ENCODE assay signal across 33 cellular contexts in the genomic region with DNA sequence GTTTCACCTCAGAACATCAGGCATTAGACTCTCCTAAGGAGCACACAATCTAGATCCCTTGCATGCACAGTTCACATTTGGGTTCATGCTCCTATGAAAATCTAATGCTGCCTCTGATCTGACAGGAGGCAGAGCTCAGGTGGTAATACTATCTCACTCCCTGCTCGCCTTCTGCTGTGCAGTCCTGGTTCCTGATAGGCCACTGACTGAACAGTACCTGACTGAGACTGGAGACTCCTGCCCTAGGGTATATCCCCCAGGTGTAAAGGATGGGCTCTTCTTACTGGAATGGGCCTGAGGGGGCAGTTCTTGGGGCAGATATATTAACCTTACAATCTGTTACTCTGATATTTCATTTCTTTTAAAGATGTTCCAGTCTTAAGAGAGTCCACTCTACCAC. TPM values are rescaled to one million over a fixed set of nuclear protein-coding genes. Genes with fewer than 3 reads are reported as not detected.
"Had no signal": no experiment of that assay in that cellular context is flagged by ENCODE, and none has a peak within 500 bp of the region (broad histone marks: within the 10 kb centered on the region; RNA-seq: fewer than 3 reads in every experiment).

No MANE protein-coding gene starts in this region.

- H3K9me3 Mint-ChIP-seq: natural killer cell treated with Interleukin-12 subunit alpha and Interleukin-12 subunit beta and Interleukin-15 and Interleukin-18, amount 100 ng/mL, for 72 hours; nephron progenitor cell; neural crest cell; stimulated activated effector memory CD8-positive, alpha-beta T cell treated with anti-CD3 and anti-CD28 coated beads, Interleukin-12 subunit alpha, Interleukin-12 subunit beta, amount 100 ng/mL, for 72 hours; stimulated activated naive B cell treated with anti-CD40 and anti-IgM and Interleukin-4, amounts not matched to agents 10 μg/mL and 1 μg/mL and 100 μg/mL, for 72 hours; stimulated activated naive CD8-positive, alpha-beta T cell treated with anti-CD3 and anti-CD28 coated beads, Interleukin-15, Interleukin-2, amounts not matched to agents 100 ng/mL and 50 ng/mL, for 24 hours had no signal

- H3K4me3 Mint-ChIP-seq: natural killer cell treated with Interleukin-12 subunit alpha and Interleukin-12 subunit beta and Interleukin-15 and Interleukin-18, amount 100 ng/mL, for 72 hours; nephron progenitor cell; neural crest cell; stimulated activated effector memory CD8-positive, alpha-beta T cell treated with anti-CD3 and anti-CD28 coated beads, Interleukin-12 subunit alpha, Interleukin-12 subunit beta, amount 100 ng/mL, for 72 hours; stimulated activated naive B cell treated with anti-CD40 and anti-IgM and Interleukin-4, amounts not matched to agents 10 μg/mL and 1 μg/mL and 100 μg/mL, for 72 hours; stimulated activated naive CD8-positive, alpha-beta T cell treated with anti-CD3 and anti-CD28 coated beads, Interleukin-15, Interleukin-2, amounts not matched to agents 100 ng/mL and 50 ng/mL, for 24 hours had no signal

- FAIRE-seq: pancreas, small intestine, urothelium cell line had no signal

- H3K36me3 ChIP-seq: pancreas, prostate gland, right lobe of liver, sigmoid colon, thoracic aorta, thyroid gland, tibial nerve, upper lobe of left lung, vagina had no signal

- H3K27me3 ChIP-seq: neutrophil, pancreas, right lobe of liver, sigmoid colon, stomach, thyroid gland, tibial nerve, upper lobe of left lung, vagina had no signal

- ATAC-seq: natural killer cell treated with Interleukin-12 subunit alpha and Interleukin-12 subunit beta and Interleukin-15 and Interleukin-18, amount 100 ng/mL, for 72 hours; pancreas; right cardiac atrium; right lobe of liver; stimulated activated effector memory CD8-positive, alpha-beta T cell treated with anti-CD3 and anti-CD28 coated beads, Interleukin-12 subunit alpha, Interleukin-12 subunit beta, amount 100 ng/mL, for 72 hours; stimulated activated naive B cell treated with anti-CD40 and anti-IgM and Interleukin-4, amounts not matched to agents 10 μg/mL and 1 μg/mL and 100 μg/mL, for 72 hours had no signal

- H3K27ac Mint-ChIP-seq: natural killer cell treated with Interleukin-12 subunit alpha and Interleukin-12 subunit beta and Interleukin-15 and Interleukin-18, amount 100 ng/mL, for 72 hours; nephron progenitor cell; stimulated activated effector memory CD8-positive, alpha-beta T cell treated with anti-CD3 and anti-CD28 coated beads, Interleukin-12 subunit alpha, Interleukin-12 subunit beta, amount 100 ng/mL, for 72 hours; stimulated activated naive B cell treated with anti-CD40 and anti-IgM and Interleukin-4, amounts not matched to agents 10 μg/mL and 1 μg/mL and 100 μg/mL, for 72 hours; stimulated activated naive CD8-positive, alpha-beta T cell treated with anti-CD3 and anti-CD28 coated beads, Interleukin-15, Interleukin-2, amounts not matched to agents 100 ng/mL and 50 ng/mL, for 24 hours had no signal

- H3K27ac ChIP-seq: neutrophil, pancreas, prostate gland, right lobe of liver, sigmoid colon, stomach, thoracic aorta, thyroid gland, tibial nerve, upper lobe of left lung, vagina had no signal

- H3K4me3 ChIP-seq: pancreas, prostate gland, right lobe of liver, sigmoid colon, stomach, thoracic aorta, thyroid gland, tibial nerve, upper lobe of left lung, vagina had no signal

- H3K27me3 Mint-ChIP-seq: natural killer cell treated with Interleukin-12 subunit alpha and Interleukin-12 subunit beta and Interleukin-15 and Interleukin-18, amount 100 ng/mL, for 72 hours; stimulated activated naive B cell treated with anti-CD40 and anti-IgM and Interleukin-4, amounts not matched to agents 10 μg/mL and 1 μg/mL and 100 μg/mL, for 72 hours; stimulated activated naive CD8-positive, alpha-beta T cell treated with anti-CD3 and anti-CD28 coated beads, Interleukin-15, Interleukin-2, amounts not matched to agents 100 ng/mL and 50 ng/mL, for 24 hours had no signal

- H3K9me3 ChIP-seq: neutrophil, pancreas, prostate gland, right lobe of liver, sigmoid colon, stomach, thoracic aorta, thyroid gland, tibial nerve, upper lobe of left lung, vagina had no signal

- DNase-seq: nephron progenitor cell; nucleus accumbens; pancreas; right cardiac atrium; right lobe of liver; sigmoid colon; small intestine; stimulated activated CD4-positive, alpha-beta T cell treated with anti-CD3 and anti-CD28 coated beads, Interleukin-15, amount 100 ng/mL, for 24 hours; stimulated activated CD4-positive, alpha-beta T cell treated with anti-CD3 and anti-CD28 coated beads, Interleukin-2, amount 100 ng/mL, for 24 hours; stimulated activated CD4-positive, alpha-beta T cell treated with anti-CD3 and anti-CD28 coated beads, Interleukin-2, amount 100 ng/mL, for 48 hours; stimulated activated CD4-positive, alpha-beta T cell treated with anti-CD3 and anti-CD28 coated beads, Interleukin-4, amount 100 ng/mL, for 24 hours; stimulated activated naive B cell treated with anti-CD40 and anti-IgM and Interleukin-4, amounts not matched to agents 10 μg/mL and 1 μg/mL and 100 μg/mL, for 72 hours; stimulated activated naive CD4-positive, alpha-beta T cell treated with Interleukin-2 at 50 U/mL for 16 hours; stomach; thyroid gland; trophoblast cell; upper lobe of left lung had no signal

RNA-seq across cellular contexts. Expression of a gene that starts 49.3 kb away (rescaled TPM):
- total RNA-seq: omental fat pad, osteocyte, posterior vena cava, renal cortical epithelial cell, right cardiac atrium, sigmoid colon, stomach, subcutaneous adipose tissue, thyroid gland, tibial nerve, upper lobe of left lung, ureter, vagina had no signal
- polyA plus RNA-seq: right cardiac atrium had no signal
